Comparison of ENCODE assay signal across 11 cellular contexts in the genomic region with DNA sequence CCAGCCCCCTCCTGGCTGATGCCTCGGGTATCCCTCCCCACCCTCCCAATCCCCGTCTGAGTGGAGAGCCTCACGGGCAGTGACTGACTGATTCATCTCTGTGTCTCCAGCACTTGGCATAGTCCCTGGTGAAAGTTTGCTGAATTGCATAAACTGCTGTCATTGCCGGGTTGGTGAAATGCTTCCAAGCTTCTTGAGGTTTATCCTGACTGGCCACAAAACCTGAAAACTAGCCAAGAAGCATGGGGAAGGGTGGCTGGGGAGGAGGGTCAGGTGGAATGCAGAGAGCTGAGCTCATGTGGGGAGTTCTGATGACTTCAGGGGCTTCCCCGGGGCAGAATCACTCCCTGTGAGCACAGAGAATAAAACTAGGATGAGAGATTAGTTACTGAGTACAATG. TPM values are rescaled to one million over a fixed set of nuclear protein-coding genes. Genes with fewer than 3 reads are reported as not detected.
A peak's percentile ranks its signal among the peaks of the same experiment; 100 is the strongest.
DNase-seq lines count a peak whose midpoint lies in the region; TF ChIP-seq lines count a peak whose summit lies in the region.
"Had no signal": no experiment of that assay in that cellular context is flagged by ENCODE, and none has a peak within 500 bp of the region (broad histone marks: within the 10 kb centered on the region; RNA-seq: fewer than 3 reads in every experiment).

No MANE protein-coding gene starts in this region.

- H3K27me3 ChIP-seq in Peyer's patch = no peaks in the 10 kb centered on the region

- peak overlapping the region in 2 of 4 donors; percentile 9 to 76 for H3K27ac ChIP-seq in Peyer's patch
- H3K27ac ChIP-seq: C4-2B, neutrophil had no signal

- H3K4me3 ChIP-seq in AG04449 (ENCODE audit: low read depth, low read length) (no peak overlapping the region), epithelial cell of proximal tubule (ENCODE audit: low read depth, low read length) (no peak overlapping the region), Peyer's patch (no peak overlapping the region)

- H3K9me3 ChIP-seq in Peyer's patch = no peaks in the 10 kb centered on the region
- H3K9me3 ChIP-seq: neutrophil had no signal

- POLR2A ChIA-PET in AG04449 (lab: Yijun Ruan, JAX) = interaction anchor here (0.7 to 1.5 kb wide), 3 partner anchors 10 to 42 kb away, joined by 3 to 6 read pairs (median 4); no protein-coding TSS in a partner anchor

- TF ChIP-seq CTCF in AG04449 (IDR thresholded peaks at IDR 0.05; ENCODE audit: insufficient read depth, low read length, missing control alignments) (no peak), epithelial cell of proximal tubule (conservative IDR thresholded peaks at IDR 0.05; ENCODE audit: low read depth, low read length) (no peak), Peyer's patch (IDR thresholded peaks at IDR 0.05) (no peak)

- H3K36me3 ChIP-seq in Peyer's patch = no peaks in the 10 kb centered on the region
- H3K36me3 ChIP-seq: neutrophil had no signal

- CTCF ChIA-PET in AG04449 (lab: Yijun Ruan, JAX) = interaction anchor here (0.9 to 5.4 kb wide), 14 partner anchors 10 to 449 kb away, joined by 3 to 65 read pairs (median 8); no protein-coding TSS in a partner anchor

- H3K4me1 ChIP-seq in Peyer's patch = peaks cover 0 to 13% (median 0%) of the 10 kb centered on the region in 4 donors

- TF ChIP-seq POLR2A in Peyer's patch (IDR thresholded peaks at IDR 0.05) = no peak

- DNase-seq in AG04449 (ENCODE audit: low read depth, low spot score) (peak; percentile 96), NCI-H446 treated with DMSO at 0.1 percent for 48 hours (lab: John Stamatoyannopoulos, UW) (peak; percentile 51), epithelial cell of proximal tubule (ENCODE audit: low read depth) (peak; percentile 98), mucosa of gallbladder (ENCODE audit: low spot score) (peak; percentile 60), Peyer's patch (no peak), NCI-H526 (lab: John Stamatoyannopoulos, UW) (no peak), T-helper 2 cell (no peak)
- DNase-seq in activated CD4-positive, alpha-beta T cell treated with anti-CD3 and anti-CD28 coated beads, Interleukin-2, amount 50 U/mL, for 48 hours = no peak
- DNase-seq: stimulated activated naive CD4-positive, alpha-beta T cell had no signal

RNA-seq across cellular contexts. Expression of gene GGTA1, which starts 56.9 kb away (rescaled TPM):
- 0.14 TPM in 1 of 2 replicates, not detected in the other for total RNA-seq in epithelial cell of proximal tubule
- total RNA-seq in mucosa of gallbladder = 8.4 TPM
- total RNA-seq in Peyer's patch = 10 to 100 TPM in 1 of 4 donors, 1 to 10 TPM in 2, under 1 TPM in 1; 0.88 to 12.4 (median 2.6) TPM

Comparison
In these comparisons a context has a peak if more than half of its experiments do, and no peak if none do; other contexts are left out.
1. DNase-seq: peak in AG04449 (single experiment), NCI-H446 treated with DMSO at 0.1 percent for 48 hours (single experiment), epithelial cell of proximal tubule (single experiment) and mucosa of gallbladder (single experiment); none in Peyer's patch (0 of 3), NCI-H526 (0 of 2), activated CD4-positive, alpha-beta T cell treated with anti-CD3 and anti-CD28 coated beads, Interleukin-2, amount 50 U/mL, for 48 hours (0 of 2) and T-helper 2 cell (0 of 5).